ENCODE assay signal across 16 cellular contexts in genomic region chr1:204902674-204903073, GRCh38. TPM values are rescaled to one million over a fixed set of nuclear protein-coding genes. Genes with fewer than 3 reads are reported as not detected.
DNase-seq lines count a peak whose midpoint lies in the region; ATAC-seq lines count a peak whose summit lies in the region.
"Had no signal": no experiment of that assay in that cellular context is flagged by ENCODE, and none has a peak within 500 bp of the region (broad histone marks: within the 10 kb centered on the region; RNA-seq: fewer than 3 reads in every experiment).

No MANE protein-coding gene starts in this region.

- ATAC-seq in left ventricle myocardium superior = peak; percentile 24
- ATAC-seq in GM18519 (IDR thresholded peaks at IDR 0.05; ENCODE audit: low FRiP score, unreplicated experiment) = no peak
- ATAC-seq: K562 had no signal

- DNase-seq in DMS 273 (lab: John Stamatoyannopoulos, UW; ENCODE audit: unreplicated experiment) = peak; percentile 36
- DNase-seq in DMS 273 treated with DMSO at 0.1 percent for 48 hours (lab: John Stamatoyannopoulos, UW) = no peak
- DNase-seq in left ventricle myocardium superior = no peak
- no peak for DNase-seq in cardiac septum (ENCODE audit: low spot score)
- peak; percentile 93 for DNase-seq in NCI-H524 (lab: John Stamatoyannopoulos, UW)
- DNase-seq in cerebellar nuclear complex (lab: John Stamatoyannopoulos, UW) = no peak
- no peak for DNase-seq in HAP-1 (ENCODE audit: low spot score in 2 of 2)
- DNase-seq: AML-193, NCI-H1092 treated with DMSO at 0.1 percent for 48 hours, NCI-H2081 treated with DMSO at 0.1 percent for 48 hours, RPMI8226, SIG-M5, T-helper 1 cell, T-helper 9 cell had no signal

- peaks cover 28% of the 10 kb centered on the region for H3K27me3 ChIP-seq in HAP-1 (ENCODE audit: low read depth)

- no peaks in the 10 kb centered on the region for H3K36me3 ChIP-seq in HAP-1 (replicated peaks)

- H3K4me3 ChIP-seq in HAP-1 = no peak overlapping the region
- H3K4me3 ChIP-seq: K562 had no signal

- intact Hi-C loops in left ventricle myocardium superior (cut with micrococcal nuclease) = no loop called here
- intact Hi-C loops in cardiac septum (cut with DNase I) = no loop called here

- no peaks in the 10 kb centered on the region for H3K4me1 ChIP-seq in HAP-1

- in situ Hi-C loops in HAP-1 (cut with MboI; ENCODE audit: low sequenced_read_pairs) = no loop called here

- H3K9me3 ChIP-seq in HAP-1 = no peaks in the 10 kb centered on the region

RNA-seq across cellular contexts. Expression of gene NFASC, which starts 32.0 kb away (rescaled TPM):
- total RNA-seq in left ventricle myocardium superior (11.6 TPM), cardiac septum (16.0 TPM)

Comparison
In these comparisons a context has a peak if more than half of its experiments do, and no peak if none do; other contexts are left out.
1. DNase-seq: peak in DMS 273 (single experiment) and NCI-H524 (2 of 2); none in DMS 273 treated with DMSO at 0.1 percent for 48 hours (single experiment), left ventricle myocardium superior (single experiment), cardiac septum (single experiment), cerebellar nuclear complex (0 of 2) and HAP-1 (0 of 2).